Comparison of ENCODE assay signal across 1 cellular context in genomic region chr15:68097029-68097428, GRCh38.
TF ChIP-seq lines count a peak whose summit lies in the region.

No MANE protein-coding gene starts in this region.

TF ChIP-seq in A549, 52 proteins besides CTCF, POLR2A, EP300 and RAD21 (continued from another document):
- TF ChIP-seq BCL3 (IDR thresholded peaks at IDR 0.05) (no peak), CEBPB (IDR thresholded peaks at IDR 0.05) (no peak), ATOH8 (CRISPR knock-in tag; IDR thresholded peaks at IDR 0.05; ENCODE audit: low read depth) (no peak), HOXB13 (CRISPR knock-in tag; IDR thresholded peaks at IDR 0.05; ENCODE audit: low read depth) (no peak), SMC3 (IDR thresholded peaks at IDR 0.05) (no peak), FOSL2 (IDR thresholded peaks at IDR 0.05) (no peak), FOSL2 (CRISPR knock-in tag; IDR thresholded peaks at IDR 0.05) (no peak), ZC3H11A (IDR thresholded peaks at IDR 0.05) (no peak), GATA3 (IDR thresholded peaks at IDR 0.05; ENCODE audit: borderline replicate concordance) (no peak), JUNB (IDR thresholded peaks at IDR 0.05) (no peak), CBX2 (IDR thresholded peaks at IDR 0.05; ENCODE audit: borderline replicate concordance, low read depth) (no peak), ELK1 (IDR thresholded peaks at IDR 0.05; ENCODE audit: low read depth, low read length) (no peak), E2F6 (IDR thresholded peaks at IDR 0.05; ENCODE audit: borderline replicate concordance, low read depth) (no peak), PHF8 (IDR thresholded peaks at IDR 0.05; ENCODE audit: borderline replicate concordance, low read depth) (no peak)
